ENCODE assay signal across 1 cellular context in the genomic region with DNA sequence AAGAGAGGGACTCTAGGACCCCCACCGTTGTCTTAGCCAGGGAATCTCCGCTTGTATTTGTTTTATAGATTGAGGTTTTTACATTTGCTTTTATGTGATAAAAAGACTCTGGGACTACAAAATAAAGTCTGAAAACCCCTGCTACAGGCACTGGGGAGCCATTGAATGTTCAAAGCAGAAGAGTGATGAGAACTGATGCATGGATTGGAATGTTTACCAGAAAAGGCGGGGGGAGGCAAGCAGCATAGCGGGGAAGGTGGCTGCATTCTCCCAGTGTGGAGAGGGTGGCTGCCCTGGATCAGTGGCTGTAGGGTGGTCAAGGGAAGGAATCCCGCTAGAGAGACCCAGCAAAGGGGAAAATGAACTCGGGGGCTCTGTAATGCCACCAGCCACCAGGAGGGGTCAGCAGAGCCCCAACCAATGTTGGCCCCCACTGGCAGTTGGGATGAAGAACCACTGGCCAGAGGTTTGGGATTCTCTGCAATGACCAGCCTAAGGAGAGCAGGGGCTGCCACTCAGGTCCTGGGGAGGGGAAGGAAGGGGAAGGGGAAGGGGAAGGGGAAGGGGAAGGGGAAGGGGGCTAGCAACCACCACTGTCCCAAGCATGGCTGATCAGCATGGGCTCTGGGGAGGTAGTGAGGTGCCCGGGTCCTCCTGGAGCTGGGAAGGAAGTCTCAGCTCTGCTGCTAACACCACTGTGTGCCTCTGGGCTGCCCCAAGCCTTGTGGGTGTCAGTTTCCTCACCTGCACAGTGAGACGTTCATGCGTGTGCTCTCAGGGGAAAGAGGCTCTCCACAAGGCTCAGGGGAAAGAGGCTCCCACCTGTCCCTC.
TF ChIP-seq lines count a peak whose summit lies in the region.

No MANE protein-coding gene starts in this region.

TF ChIP-seq in HepG2, 621 proteins besides CTCF, POLR2A, EP300 and RAD21:
- TF ChIP-seq, protein P1, sequence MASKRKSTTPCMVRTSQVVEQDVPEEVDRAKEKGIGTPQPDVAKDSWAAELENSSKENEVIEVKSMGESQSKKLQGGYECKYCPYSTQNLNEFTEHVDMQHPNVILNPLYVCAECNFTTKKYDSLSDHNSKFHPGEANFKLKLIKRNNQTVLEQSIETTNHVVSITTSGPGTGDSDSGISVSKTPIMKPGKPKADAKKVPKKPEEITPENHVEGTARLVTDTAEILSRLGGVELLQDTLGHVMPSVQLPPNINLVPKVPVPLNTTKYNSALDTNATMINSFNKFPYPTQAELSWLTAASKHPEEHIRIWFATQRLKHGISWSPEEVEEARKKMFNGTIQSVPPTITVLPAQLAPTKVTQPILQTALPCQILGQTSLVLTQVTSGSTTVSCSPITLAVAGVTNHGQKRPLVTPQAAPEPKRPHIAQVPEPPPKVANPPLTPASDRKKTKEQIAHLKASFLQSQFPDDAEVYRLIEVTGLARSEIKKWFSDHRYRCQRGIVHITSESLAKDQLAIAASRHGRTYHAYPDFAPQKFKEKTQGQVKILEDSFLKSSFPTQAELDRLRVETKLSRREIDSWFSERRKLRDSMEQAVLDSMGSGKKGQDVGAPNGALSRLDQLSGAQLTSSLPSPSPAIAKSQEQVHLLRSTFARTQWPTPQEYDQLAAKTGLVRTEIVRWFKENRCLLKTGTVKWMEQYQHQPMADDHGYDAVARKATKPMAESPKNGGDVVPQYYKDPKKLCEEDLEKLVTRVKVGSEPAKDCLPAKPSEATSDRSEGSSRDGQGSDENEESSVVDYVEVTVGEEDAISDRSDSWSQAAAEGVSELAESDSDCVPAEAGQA (IDR thresholded peaks at IDR 0.05; ENCODE audit: low read depth): no peak
- TF ChIP-seq, protein P1 (CRISPR knock-in tag; IDR thresholded peaks at IDR 0.05; ENCODE audit: borderline replicate concordance): no peak
- TF ChIP-seq MAFK (conservative IDR thresholded peaks at IDR 0.05 in 1 of 2, IDR thresholded peaks at IDR 0.05 in 1 of 2; ENCODE audit: low read length in 2 of 2) (0 out of 4 replicates have a peak, but pooled peaks of 1 of the 2 experiments have one; percentile 3), TCF7 (IDR thresholded peaks at IDR 0.05; ENCODE audit: low read depth) (no peak), ZNF557 (CRISPR knock-in tag; IDR thresholded peaks at IDR 0.05) (no peak), SMC3 (IDR thresholded peaks at IDR 0.05; ENCODE audit: low read length) (peak; percentile 98), PRMT3 (CRISPR knock-in tag; IDR thresholded peaks at IDR 0.05; ENCODE audit: borderline replicate concordance, low read depth) (no peak), STAG1 (CRISPR knock-in tag; IDR thresholded peaks at IDR 0.05) (peak; percentile 92), ZNF510 (CRISPR knock-in tag; IDR thresholded peaks at IDR 0.05; ENCODE audit: low read depth) (no peak), RARA (CRISPR knock-in tag; IDR thresholded peaks at IDR 0.05) (no peak), DMAP1 (CRISPR knock-in tag; IDR thresholded peaks at IDR 0.05) (no peak), RXRB (CRISPR knock-in tag; IDR thresholded peaks at IDR 0.05; ENCODE audit: borderline replicate concordance) (0 out of 2 replicates have a peak, but pooled peaks have one; percentile 22), FOSL2 (CRISPR knock-in tag; IDR thresholded peaks at IDR 0.05) (peak; percentile 42; the same call in 1 of the 2 replicates), PCBP2 (optimal IDR thresholded peaks at IDR 0.05; ENCODE audit: low read depth, low read length, poor library complexity, severe bottlenecking) (peak; percentile 54), MTA3 (CRISPR knock-in tag; IDR thresholded peaks at IDR 0.05) (no peak), CAMTA2 (CRISPR knock-in tag; IDR thresholded peaks at IDR 0.05; ENCODE audit: borderline replicate concordance) (no peak), MAFF (IDR thresholded peaks at IDR 0.05; ENCODE audit: low read depth, low read length) (peak; percentile 34; the same call in 1 of the 2 replicates), ZBTB42 (CRISPR knock-in tag; IDR thresholded peaks at IDR 0.05) (peak; percentile 72; the same call in 1 of the 2 replicates), MAZ (IDR thresholded peaks at IDR 0.05; ENCODE audit: borderline replicate concordance, low read depth, low read length) (peak; percentile 20; the same call in 1 of the 2 replicates), MAZ (CRISPR knock-in tag; IDR thresholded peaks at IDR 0.05; ENCODE audit: low read depth) (no peak), HOXA3 (CRISPR knock-in tag; IDR thresholded peaks at IDR 0.05) (no peak), XRCC5 (optimal IDR thresholded peaks at IDR 0.05; ENCODE audit: low read length) (peak; percentile 37)
- TF ChIP-seq, protein P2, sequence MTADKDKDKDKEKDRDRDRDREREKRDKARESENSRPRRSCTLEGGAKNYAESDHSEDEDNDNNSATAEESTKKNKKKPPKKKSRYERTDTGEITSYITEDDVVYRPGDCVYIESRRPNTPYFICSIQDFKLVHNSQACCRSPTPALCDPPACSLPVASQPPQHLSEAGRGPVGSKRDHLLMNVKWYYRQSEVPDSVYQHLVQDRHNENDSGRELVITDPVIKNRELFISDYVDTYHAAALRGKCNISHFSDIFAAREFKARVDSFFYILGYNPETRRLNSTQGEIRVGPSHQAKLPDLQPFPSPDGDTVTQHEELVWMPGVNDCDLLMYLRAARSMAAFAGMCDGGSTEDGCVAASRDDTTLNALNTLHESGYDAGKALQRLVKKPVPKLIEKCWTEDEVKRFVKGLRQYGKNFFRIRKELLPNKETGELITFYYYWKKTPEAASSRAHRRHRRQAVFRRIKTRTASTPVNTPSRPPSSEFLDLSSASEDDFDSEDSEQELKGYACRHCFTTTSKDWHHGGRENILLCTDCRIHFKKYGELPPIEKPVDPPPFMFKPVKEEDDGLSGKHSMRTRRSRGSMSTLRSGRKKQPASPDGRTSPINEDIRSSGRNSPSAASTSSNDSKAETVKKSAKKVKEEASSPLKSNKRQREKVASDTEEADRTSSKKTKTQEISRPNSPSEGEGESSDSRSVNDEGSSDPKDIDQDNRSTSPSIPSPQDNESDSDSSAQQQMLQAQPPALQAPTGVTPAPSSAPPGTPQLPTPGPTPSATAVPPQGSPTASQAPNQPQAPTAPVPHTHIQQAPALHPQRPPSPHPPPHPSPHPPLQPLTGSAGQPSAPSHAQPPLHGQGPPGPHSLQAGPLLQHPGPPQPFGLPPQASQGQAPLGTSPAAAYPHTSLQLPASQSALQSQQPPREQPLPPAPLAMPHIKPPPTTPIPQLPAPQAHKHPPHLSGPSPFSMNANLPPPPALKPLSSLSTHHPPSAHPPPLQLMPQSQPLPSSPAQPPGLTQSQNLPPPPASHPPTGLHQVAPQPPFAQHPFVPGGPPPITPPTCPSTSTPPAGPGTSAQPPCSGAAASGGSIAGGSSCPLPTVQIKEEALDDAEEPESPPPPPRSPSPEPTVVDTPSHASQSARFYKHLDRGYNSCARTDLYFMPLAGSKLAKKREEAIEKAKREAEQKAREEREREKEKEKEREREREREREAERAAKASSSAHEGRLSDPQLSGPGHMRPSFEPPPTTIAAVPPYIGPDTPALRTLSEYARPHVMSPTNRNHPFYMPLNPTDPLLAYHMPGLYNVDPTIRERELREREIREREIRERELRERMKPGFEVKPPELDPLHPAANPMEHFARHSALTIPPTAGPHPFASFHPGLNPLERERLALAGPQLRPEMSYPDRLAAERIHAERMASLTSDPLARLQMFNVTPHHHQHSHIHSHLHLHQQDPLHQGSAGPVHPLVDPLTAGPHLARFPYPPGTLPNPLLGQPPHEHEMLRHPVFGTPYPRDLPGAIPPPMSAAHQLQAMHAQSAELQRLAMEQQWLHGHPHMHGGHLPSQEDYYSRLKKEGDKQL (CRISPR knock-in tag; IDR thresholded peaks at IDR 0.05; ENCODE audit: low read depth): no peak
- TF ChIP-seq, protein P3, sequence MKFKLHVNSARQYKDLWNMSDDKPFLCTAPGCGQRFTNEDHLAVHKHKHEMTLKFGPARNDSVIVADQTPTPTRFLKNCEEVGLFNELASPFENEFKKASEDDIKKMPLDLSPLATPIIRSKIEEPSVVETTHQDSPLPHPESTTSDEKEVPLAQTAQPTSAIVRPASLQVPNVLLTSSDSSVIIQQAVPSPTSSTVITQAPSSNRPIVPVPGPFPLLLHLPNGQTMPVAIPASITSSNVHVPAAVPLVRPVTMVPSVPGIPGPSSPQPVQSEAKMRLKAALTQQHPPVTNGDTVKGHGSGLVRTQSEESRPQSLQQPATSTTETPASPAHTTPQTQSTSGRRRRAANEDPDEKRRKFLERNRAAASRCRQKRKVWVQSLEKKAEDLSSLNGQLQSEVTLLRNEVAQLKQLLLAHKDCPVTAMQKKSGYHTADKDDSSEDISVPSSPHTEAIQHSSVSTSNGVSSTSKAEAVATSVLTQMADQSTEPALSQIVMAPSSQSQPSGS (CRISPR knock-in tag; IDR thresholded peaks at IDR 0.05): 0 out of 2 replicates have a peak, but pooled peaks have one; percentile 36
- TF ChIP-seq, protein P4, sequence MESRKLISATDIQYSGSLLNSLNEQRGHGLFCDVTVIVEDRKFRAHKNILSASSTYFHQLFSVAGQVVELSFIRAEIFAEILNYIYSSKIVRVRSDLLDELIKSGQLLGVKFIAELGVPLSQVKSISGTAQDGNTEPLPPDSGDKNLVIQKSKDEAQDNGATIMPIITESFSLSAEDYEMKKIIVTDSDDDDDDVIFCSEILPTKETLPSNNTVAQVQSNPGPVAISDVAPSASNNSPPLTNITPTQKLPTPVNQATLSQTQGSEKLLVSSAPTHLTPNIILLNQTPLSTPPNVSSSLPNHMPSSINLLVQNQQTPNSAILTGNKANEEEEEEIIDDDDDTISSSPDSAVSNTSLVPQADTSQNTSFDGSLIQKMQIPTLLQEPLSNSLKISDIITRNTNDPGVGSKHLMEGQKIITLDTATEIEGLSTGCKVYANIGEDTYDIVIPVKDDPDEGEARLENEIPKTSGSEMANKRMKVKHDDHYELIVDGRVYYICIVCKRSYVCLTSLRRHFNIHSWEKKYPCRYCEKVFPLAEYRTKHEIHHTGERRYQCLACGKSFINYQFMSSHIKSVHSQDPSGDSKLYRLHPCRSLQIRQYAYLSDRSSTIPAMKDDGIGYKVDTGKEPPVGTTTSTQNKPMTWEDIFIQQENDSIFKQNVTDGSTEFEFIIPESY (CRISPR knock-in tag; IDR thresholded peaks at IDR 0.05): peak; percentile 53; the same call in 1 of the 2 replicates
- TF ChIP-seq, protein P5, sequence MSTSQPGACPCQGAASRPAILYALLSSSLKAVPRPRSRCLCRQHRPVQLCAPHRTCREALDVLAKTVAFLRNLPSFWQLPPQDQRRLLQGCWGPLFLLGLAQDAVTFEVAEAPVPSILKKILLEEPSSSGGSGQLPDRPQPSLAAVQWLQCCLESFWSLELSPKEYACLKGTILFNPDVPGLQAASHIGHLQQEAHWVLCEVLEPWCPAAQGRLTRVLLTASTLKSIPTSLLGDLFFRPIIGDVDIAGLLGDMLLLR (CRISPR knock-in tag; IDR thresholded peaks at IDR 0.05): no peak
- TF ChIP-seq, protein P6, sequence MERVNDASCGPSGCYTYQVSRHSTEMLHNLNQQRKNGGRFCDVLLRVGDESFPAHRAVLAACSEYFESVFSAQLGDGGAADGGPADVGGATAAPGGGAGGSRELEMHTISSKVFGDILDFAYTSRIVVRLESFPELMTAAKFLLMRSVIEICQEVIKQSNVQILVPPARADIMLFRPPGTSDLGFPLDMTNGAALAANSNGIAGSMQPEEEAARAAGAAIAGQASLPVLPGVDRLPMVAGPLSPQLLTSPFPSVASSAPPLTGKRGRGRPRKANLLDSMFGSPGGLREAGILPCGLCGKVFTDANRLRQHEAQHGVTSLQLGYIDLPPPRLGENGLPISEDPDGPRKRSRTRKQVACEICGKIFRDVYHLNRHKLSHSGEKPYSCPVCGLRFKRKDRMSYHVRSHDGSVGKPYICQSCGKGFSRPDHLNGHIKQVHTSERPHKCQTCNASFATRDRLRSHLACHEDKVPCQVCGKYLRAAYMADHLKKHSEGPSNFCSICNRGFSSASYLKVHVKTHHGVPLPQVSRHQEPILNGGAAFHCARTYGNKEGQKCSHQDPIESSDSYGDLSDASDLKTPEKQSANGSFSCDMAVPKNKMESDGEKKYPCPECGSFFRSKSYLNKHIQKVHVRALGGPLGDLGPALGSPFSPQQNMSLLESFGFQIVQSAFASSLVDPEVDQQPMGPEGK (CRISPR knock-in tag; IDR thresholded peaks at IDR 0.05): peak; percentile 44; the same call in 1 of the 2 replicates
TF ChIP-seq in HepG2: peak in this region for 13.
